In genomic region chr4:76758290-76758882, GRCh38 we compare ENCODE assay signal across 9 cellular contexts.
DNase-seq lines count a peak whose midpoint lies in the region; ATAC-seq and TF ChIP-seq lines count a peak whose summit lies in the region.
"Had no signal": no experiment of that assay in that cellular context is flagged by ENCODE, and none has a peak within 500 bp of the region (broad histone marks: within the 10 kb centered on the region; RNA-seq: fewer than 3 reads in every experiment).

No MANE protein-coding gene starts in this region.

- peaks cover 2% of the 10 kb centered on the region; the same call in 1 of the 2 replicates for H3K4me1 Mint-ChIP-seq in WTC11

- H4K20me1 ChIP-seq in KMS-11 (ENCODE audit: insufficient read depth), result no peaks in the 10 kb centered on the region
- H4K20me1 ChIP-seq in smooth muscle cell (ENCODE audit: low read depth), result no peaks in the 10 kb centered on the region
- H4K20me1 ChIP-seq: BLaER1 treated with 17β-estradiol and CSF1 and Interleukin-3, amounts not matched to agents 10 nM and 100 nM had no signal

- no peaks in the 10 kb centered on the region for H3K9me3 ChIP-seq in smooth muscle cell (replicated peaks; ENCODE audit: low read depth)
- H3K9me3 ChIP-seq: BLaER1 treated with 17β-estradiol and CSF1 and Interleukin-3, amounts not matched to agents 10 nM and 100 nM had no signal

- H3K4me2 ChIP-seq in KMS-11 (no peak overlapping the region), smooth muscle cell (peak overlapping the region; percentile 41)
- H3K4me2 ChIP-seq: BLaER1 treated with 17β-estradiol and CSF1 and Interleukin-3, amounts not matched to agents 10 nM and 100 nM had no signal

- H3K4me3 ChIP-seq in KMS-11 (IDR thresholded peaks at IDR 0.05; ENCODE audit: insufficient read depth, low read depth, low read length) (no peak overlapping the region), smooth muscle cell (no peak overlapping the region)
- H3K4me3 ChIP-seq: BLaER1 treated with 17β-estradiol and CSF1 and Interleukin-3, amounts not matched to agents 10 nM and 100 nM had no signal

- H3K27ac ChIP-seq in KMS-11 (no peak overlapping the region), smooth muscle cell (ENCODE audit: low read depth) (peak overlapping the region; percentile 20)
- H3K27ac ChIP-seq: BLaER1 treated with 17β-estradiol and CSF1 and Interleukin-3, amounts not matched to agents 10 nM and 100 nM had no signal

- POLR2A ChIA-PET in WTC11 (lab: Charles Lee), result interaction anchor here (0.8 kb wide), 1 partner anchor 240 kb away, joined by 3 read pairs; no protein-coding TSS in a partner anchor

- H3F3A ChIP-seq in smooth muscle cell (ENCODE audit: low read depth), result peaks cover 5% of the 10 kb centered on the region

- CTCF ChIA-PET in WTC11 (lab: Charles Lee), result interaction anchor here (0.6 to 2.4 kb wide), 46 partner anchors 8 to 708 kb away, joined by 3 to 15 read pairs (median 4); partner anchors contain the start of gene SHROOM3

- TF ChIP-seq CTCF in KMS-11 (conservative IDR thresholded peaks at IDR 0.05; ENCODE audit: low read depth, low read length), result peak; percentile 97
- peak; percentile 63 for TF ChIP-seq CTCF in WTC11 (IDR thresholded peaks at IDR 0.05)
- TF ChIP-seq CTCF in smooth muscle cell (IDR thresholded peaks at IDR 0.05; ENCODE audit: borderline replicate concordance, insufficient read depth, poor library complexity, severe bottlenecking), result peak; percentile 76

- peak; percentile 19 to 70 (median 52) for DNase-seq in NCI-H1417 (lab: John Stamatoyannopoulos, UW)
- DNase-seq in NCI-H1417 treated with DMSO at 0.1 percent for 48 hours (lab: John Stamatoyannopoulos, UW), result no peak
- DNase-seq in WTC11 (ENCODE audit: low spot score), result no peak
- DNase-seq in left cardiac atrium, result no peak
- DNase-seq in smooth muscle cell (lab: John Stamatoyannopoulos, UW; ENCODE audit: unreplicated experiment), result no peak
- DNase-seq in activated CD4-positive, alpha-beta T cell treated with anti-CD3 and anti-CD28 coated beads, Interleukin-2, amount 50 U/mL, for 1 hour, result no peak
- DNase-seq in OCI-M2 (lab: John Stamatoyannopoulos, UW; ENCODE audit: unreplicated experiment), result no peak

- no peaks in the 10 kb centered on the region for H3K27me3 ChIP-seq in KMS-11 (ENCODE audit: insufficient read depth, low read depth)
- no peaks in the 10 kb centered on the region for H3K27me3 ChIP-seq in smooth muscle cell (ENCODE audit: low read depth)
- H3K27me3 ChIP-seq: BLaER1 treated with 17β-estradiol and CSF1 and Interleukin-3, amounts not matched to agents 10 nM and 100 nM had no signal

- intact Hi-C loops in left cardiac atrium (cut with DNase I), result loop anchor here (2.0 to 5.0 kb wide), 2 partner anchors 246 to 248 kb away; no protein-coding TSS in a partner anchor

- no peak overlapping the region for H2AFZ ChIP-seq in KMS-11 (ENCODE audit: low read depth)
- H2AFZ ChIP-seq in smooth muscle cell (ENCODE audit: low read depth), result no peak overlapping the region

- no peak overlapping the region for H3K4me3 Mint-ChIP-seq in WTC11

- ATAC-seq in WTC11 (peak; percentile 87), left cardiac atrium (peak; percentile 63 to 71)

- H3K4me1 ChIP-seq in KMS-11 (ENCODE audit: low read depth, poor library complexity, severe bottlenecking) (peaks cover 5% of the 10 kb centered on the region), smooth muscle cell (ENCODE audit: low read depth) (no peaks in the 10 kb centered on the region)

- H3K9ac ChIP-seq in KMS-11 (no peak overlapping the region), smooth muscle cell (ENCODE audit: low read depth) (no peak overlapping the region)
- H3K9ac ChIP-seq: BLaER1 treated with 17β-estradiol and CSF1 and Interleukin-3, amounts not matched to agents 10 nM and 100 nM had no signal

- no peaks in the 10 kb centered on the region for H3K79me2 ChIP-seq in KMS-11 (ENCODE audit: insufficient read depth, low read depth)
- H3K79me2 ChIP-seq in smooth muscle cell (ENCODE audit: low read depth), result no peaks in the 10 kb centered on the region

- no peaks in the 10 kb centered on the region for H3K27me3 Mint-ChIP-seq in WTC11 (ENCODE audit: low read depth)

- H3K27ac Mint-ChIP-seq in WTC11, result peak overlapping the region; percentile 16

- peaks cover 67% of the 10 kb centered on the region for H3K36me3 Mint-ChIP-seq in WTC11

- WGBS in smooth muscle cell (ENCODE audit: low lambda C conversion rate), result 33% methylated on average over 4 of the region's 4 CpGs

- no peaks in the 10 kb centered on the region for H3K9me3 Mint-ChIP-seq in WTC11

- H3K36me3 ChIP-seq in KMS-11 (ENCODE audit: insufficient read depth) (no peaks in the 10 kb centered on the region), smooth muscle cell (ENCODE audit: low read depth) (no peaks in the 10 kb centered on the region)

TF ChIP-seq in WTC11, 78 proteins besides CTCF, POLR2A, EP300 and RAD21:
- TF ChIP-seq STAT6 (CRISPR knock-in tag; conservative IDR thresholded peaks at IDR 0.05; ENCODE audit: low read depth) (no peak), GRHL2 (CRISPR knock-in tag; IDR thresholded peaks at IDR 0.05; ENCODE audit: insufficient replicate concordance, severe bottlenecking) (no peak), ZNF512 (CRISPR knock-in tag; IDR thresholded peaks at IDR 0.05; ENCODE audit: borderline replicate concordance) (no peak), ATF1 (CRISPR knock-in tag; IDR thresholded peaks at IDR 0.05) (no peak)

Comparison
In these comparisons a context has a peak if more than half of its experiments do, and no peak if none do; other contexts are left out.
1. DNase-seq: peak in NCI-H1417 (3 of 3); none in NCI-H1417 treated with DMSO at 0.1 percent for 48 hours (single experiment), WTC11 (single experiment), left cardiac atrium (single experiment), smooth muscle cell (single experiment), activated CD4-positive, alpha-beta T cell treated with anti-CD3 and anti-CD28 coated beads, Interleukin-2, amount 50 U/mL, for 1 hour (single experiment) and OCI-M2 (single experiment).
2. Peak in every context shown above with its lines, with median percentiles within 50 percentile points of each other: CTCF ChIP-seq.